Comparison of ENCODE assay signal across 19 cellular contexts in genomic region chr7:40298421-40298820, GRCh38.
DNase-seq lines count a peak whose midpoint lies in the region; FAIRE-seq and TF ChIP-seq lines count a peak whose summit lies in the region.
"Had no signal": no experiment of that assay in that cellular context is flagged by ENCODE, and none has a peak within 500 bp of the region (broad histone marks: within the 10 kb centered on the region; RNA-seq: fewer than 3 reads in every experiment).

No MANE protein-coding gene starts in this region.

- in situ Hi-C loops in mammary epithelial cell (cut with MboI; ENCODE audit: low sequenced_read_pairs in 2 of 2): no loop called here

- DNase-seq in A172 (ENCODE audit: low spot score) (peak; percentile 71), HT1080 (ENCODE audit: low read depth) (peak; percentile 60), mammary epithelial cell (peak; percentile 66), keratinocyte (ENCODE audit: low read depth, low spot score) (peak; percentile 48), GM19238 (ENCODE audit: insufficient read length, low spot score) (no peak), T-helper 2 cell (no peak), vagina (ENCODE audit: extremely low spot score in 2 of 2) (no peak)
- no peak for DNase-seq in activated naive CD4-positive, alpha-beta T cell treated with anti-CD3 and anti-CD28 coated beads, Interleukin-2, amount 50 U/mL, for 16 hours
- DNase-seq: 8988T; activated CD8-positive, alpha-beta memory T cell treated with anti-CD3 and anti-CD28 coated beads for 24 hours; body of pancreas; effector memory CD4-positive, alpha-beta T cell; heart left ventricle; left colon; naive B cell; NCI-H1105 treated with DMSO at 0.1 percent for 48 hours; retina; WERI-Rb-1 had no signal

- H3K9me3 ChIP-seq in mammary epithelial cell (replicated peaks; ENCODE audit: insufficient read depth, low read length): no peaks in the 10 kb centered on the region
- no peaks in the 10 kb centered on the region for H3K9me3 ChIP-seq in keratinocyte (ENCODE audit: control insufficient read depth, low read depth, low read length)
- H3K9me3 ChIP-seq in vagina: no peaks in the 10 kb centered on the region
- H3K9me3 ChIP-seq: body of pancreas, heart left ventricle, tibial nerve had no signal

- TF ChIP-seq POLR2A in vagina (IDR thresholded peaks at IDR 0.05): no peak

- peak overlapping the region; percentile 52 for H3K27ac ChIP-seq in mammary epithelial cell (ENCODE audit: insufficient read depth, low read depth, low read length)
- H3K27ac ChIP-seq in keratinocyte (ENCODE audit: control insufficient read depth, insufficient read depth, low read length): peak overlapping the region; percentile 19
- H3K27ac ChIP-seq in vagina: no peak overlapping the region
- H3K27ac ChIP-seq: body of pancreas, heart left ventricle, tibial nerve, WERI-Rb-1 had no signal

- H3K79me2 ChIP-seq in mammary epithelial cell (ENCODE audit: insufficient read depth, low read length) (no peaks in the 10 kb centered on the region), keratinocyte (ENCODE audit: control insufficient read depth, insufficient read depth, low read length) (no peaks in the 10 kb centered on the region)

- no peaks in the 10 kb centered on the region for H3K27me3 ChIP-seq in mammary epithelial cell (ENCODE audit: insufficient read depth, low read length)
- no peaks in the 10 kb centered on the region for H3K27me3 ChIP-seq in keratinocyte (ENCODE audit: control insufficient read depth, extremely low read depth, insufficient read depth, low read length)
- H3K27me3 ChIP-seq in vagina: no peaks in the 10 kb centered on the region
- H3K27me3 ChIP-seq: body of pancreas, heart left ventricle, tibial nerve had no signal

- CTCF ChIA-PET in mammary epithelial cell (lab: Charles Lee; ENCODE audit: low non-redundant PET): no interaction called here

- H3K4me1 ChIP-seq in mammary epithelial cell (ENCODE audit: insufficient read depth, low read length): peaks cover 21% of the 10 kb centered on the region
- H3K4me1 ChIP-seq in keratinocyte (ENCODE audit: control insufficient read depth, extremely low read depth, insufficient read depth, low read length): peaks cover 20% of the 10 kb centered on the region
- H3K4me1 ChIP-seq in vagina: no peaks in the 10 kb centered on the region
- H3K4me1 ChIP-seq: body of pancreas, heart left ventricle, tibial nerve had no signal

- H3K4me2 ChIP-seq in mammary epithelial cell (ENCODE audit: insufficient read depth, low read depth, low read length) (no peak overlapping the region), keratinocyte (ENCODE audit: control insufficient read depth, extremely low read depth, insufficient read depth, low read depth, low read length) (no peak overlapping the region)

- TF ChIP-seq CTCF in mammary epithelial cell (conservative IDR thresholded peaks at IDR 0.05 in 1 of 2, IDR thresholded peaks at IDR 0.05 in 1 of 2; ENCODE audit: extremely low read depth in 1 of 2, insufficient read depth in 1 of 2, low read depth in 1 of 2, low read length in 2 of 2): no peak
- TF ChIP-seq CTCF in keratinocyte (optimal IDR thresholded peaks at IDR 0.05 in 1 of 3, IDR thresholded peaks at IDR 0.05 in 1 of 3, conservative IDR thresholded peaks at IDR 0.05 in 1 of 3; ENCODE audit: extremely low read depth in 1 of 3, insufficient read depth in 2 of 3, low read length in 3 of 3): no peak
- no peak for TF ChIP-seq CTCF in vagina (IDR thresholded peaks at IDR 0.05)

- no peaks in the 10 kb centered on the region for H3K36me3 ChIP-seq in mammary epithelial cell (ENCODE audit: insufficient read depth, low read length)
- no peaks in the 10 kb centered on the region for H3K36me3 ChIP-seq in keratinocyte (ENCODE audit: control insufficient read depth in 2 of 2, extremely low read depth in 1 of 2, insufficient read depth in 2 of 2, low read length in 2 of 2)
- no peaks in the 10 kb centered on the region for H3K36me3 ChIP-seq in vagina
- H3K36me3 ChIP-seq: heart left ventricle, WERI-Rb-1 had no signal

- peak overlapping the region; percentile 38 for H2AFZ ChIP-seq in mammary epithelial cell (ENCODE audit: low read depth, low read length)
- H2AFZ ChIP-seq in keratinocyte (ENCODE audit: control insufficient read depth, low read length): peak overlapping the region; percentile 8

- dilution Hi-C loops in mammary epithelial cell (cut with HindIII; ENCODE audit: low sequenced_read_pairs): no loop called here
- dilution Hi-C loops in keratinocyte (cut with MboI; ENCODE audit: extremely low pct_ligation_motif_present, low sequenced_read_pairs): no loop called here

- H3K9ac ChIP-seq in mammary epithelial cell (ENCODE audit: insufficient read depth, low read length) (no peak overlapping the region), keratinocyte (ENCODE audit: control insufficient read depth, extremely low read depth, insufficient read depth, low read length) (no peak overlapping the region)

- no peak for FAIRE-seq in keratinocyte (lab: Jason Lieb, UNC)

- 42% methylated on average over 2 of the region's 2 CpGs for WGBS in mammary epithelial cell (ENCODE audit: low coverage, missing lambda C conversion rate)

- H4K20me1 ChIP-seq in mammary epithelial cell (ENCODE audit: insufficient read depth, low read length): no peaks in the 10 kb centered on the region
- H4K20me1 ChIP-seq in keratinocyte (ENCODE audit: control insufficient read depth, extremely low read depth, insufficient read depth, low read length): no peaks in the 10 kb centered on the region

- no peaks in the 10 kb centered on the region for H3K9me1 ChIP-seq in keratinocyte (ENCODE audit: control insufficient read depth, extremely low read depth, insufficient read depth, low read length)

- H3K4me3 ChIP-seq in mammary epithelial cell (replicated peaks in 1 of 3; ENCODE audit: insufficient read depth in 1 of 3, low read depth in 2 of 3, low read length in 3 of 3) (no peak overlapping the region), keratinocyte (ENCODE audit: control insufficient read depth in 2 of 3, extremely low read depth in 1 of 3, insufficient read depth in 2 of 3, low read depth in 1 of 3, low read length in 3 of 3) (no peak overlapping the region), vagina (no peak overlapping the region)
- H3K4me3 ChIP-seq: body of pancreas, heart left ventricle, tibial nerve had no signal

- BruUV-seq in mammary epithelial cell (replicated peaks; lab: Mats Ljungman, UMichigan): no TSS peak

- intact Hi-C loops in mammary epithelial cell (cut with micrococcal nuclease): no loop called here
- intact Hi-C loops in vagina (cut with DNase I): no loop called here

Comparison
In these comparisons a context has a peak if more than half of its experiments do, and no peak if none do; other contexts are left out.
1. DNase-seq: peak in A172 (single experiment), HT1080 (single experiment), mammary epithelial cell (single experiment) and keratinocyte (single experiment); none in GM19238 (single experiment), activated naive CD4-positive, alpha-beta T cell treated with anti-CD3 and anti-CD28 coated beads, Interleukin-2, amount 50 U/mL, for 16 hours (single experiment), T-helper 2 cell (0 of 5) and vagina (0 of 2).